Comparison of ENCODE assay signal across 24 cellular contexts in the genomic region with DNA sequence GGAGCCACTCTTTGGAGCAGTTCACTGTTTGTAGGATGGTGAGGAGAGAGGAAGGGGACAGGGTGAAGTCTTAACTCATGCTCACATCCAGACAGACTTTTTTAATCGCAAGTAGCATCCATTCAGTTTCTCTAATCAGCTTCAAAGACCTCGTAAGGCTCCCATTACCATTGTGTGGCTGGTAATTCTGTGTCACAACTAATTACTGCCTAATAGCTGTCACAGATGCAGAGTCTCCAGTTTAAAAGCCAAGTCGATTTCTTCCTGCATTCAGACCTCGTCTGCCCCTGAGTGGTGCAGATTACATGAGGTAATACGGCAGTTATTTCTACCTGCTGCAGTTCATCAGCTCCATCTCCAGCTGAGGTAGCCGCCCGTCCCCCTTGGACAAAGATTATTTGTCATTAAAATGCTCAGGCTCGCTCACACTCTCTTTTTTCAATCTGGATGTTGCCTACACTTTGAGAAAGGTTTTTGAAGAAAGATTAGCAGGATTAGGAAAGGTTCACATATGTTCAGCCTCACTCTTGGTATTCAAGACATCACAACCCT. TPM values are rescaled to one million over a fixed set of nuclear protein-coding genes. Genes with fewer than 3 reads are reported as not detected.
"Had no signal": no experiment of that assay in that cellular context is flagged by ENCODE, and none has a peak within 500 bp of the region (broad histone marks: within the 10 kb centered on the region; RNA-seq: fewer than 3 reads in every experiment).

No MANE protein-coding gene starts in this region.

- H3K27ac Mint-ChIP-seq: activated naive CD4-positive, alpha-beta T cell treated with anti-CD3 and anti-CD28 coated beads, Interleukin-2, amount 50 U/mL, for 72 hours; activated T-helper 1 cell treated with anti-CD3 and anti-CD28 coated beads, Interleukin-12 subunit alpha, Interleukin-12 subunit beta, Interleukin-2, Interleukin-4 antibody, amounts not matched to agents 30 ng/mL and 10 ng/mL and 1 ng/mL, durations not matched to agents 14 hours and 24 hours and 36 hours; dendritic cell treated with granulocyte-macrophage colony-stimulating factor and Interleukin-4, amounts not matched to agents 40 ng/mL and 50 ng/mL, for 4 days; immature natural killer cell; memory B cell; stimulated activated memory B cell treated with anti-CD40 and anti-IgM and Interleukin-4, amounts not matched to agents 10 μg/mL and 1 μg/mL and 100 μg/mL, for 72 hours; T-helper 1 cell treated with Interleukin-12 subunit alpha and Interleukin-12 subunit beta and Interleukin-4 antibody, amounts not matched to agents 30 μg/mL and 1 μg/mL, for 36 hours had no signal

- ATAC-seq: activated naive CD4-positive, alpha-beta T cell treated with anti-CD3 and anti-CD28 coated beads, Interleukin-2, amount 50 U/mL, for 72 hours; esophagus mucosa; gastroesophageal sphincter; left ventricle myocardium superior; sciatic nerve; stimulated activated memory B cell treated with anti-CD40 and anti-IgM and Interleukin-4, amounts not matched to agents 10 μg/mL and 1 μg/mL and 100 μg/mL, for 72 hours; upper lobe of right lung had no signal

- H3K36me3 Mint-ChIP-seq: activated naive CD4-positive, alpha-beta T cell treated with anti-CD3 and anti-CD28 coated beads, Interleukin-2, amount 50 U/mL, for 72 hours; immature natural killer cell; memory B cell; stimulated activated memory B cell treated with anti-CD40 and anti-IgM and Interleukin-4, amounts not matched to agents 10 μg/mL and 1 μg/mL and 100 μg/mL, for 72 hours had no signal

- H3K4me2 ChIP-seq: smooth muscle cell had no signal

- H3K4me1 ChIP-seq: adrenal gland, gastroesophageal sphincter, upper lobe of right lung had no signal

- H3K9me3 ChIP-seq: adrenal gland, ovary, upper lobe of right lung had no signal

- H3K27me3 ChIP-seq: ovary had no signal

- H3K4me3 Mint-ChIP-seq: activated T-helper 1 cell treated with anti-CD3 and anti-CD28 coated beads, Interleukin-12 subunit alpha, Interleukin-12 subunit beta, Interleukin-2, Interleukin-4 antibody, amounts not matched to agents 30 ng/mL and 10 ng/mL and 1 ng/mL, durations not matched to agents 14 hours and 24 hours and 36 hours; dendritic cell treated with granulocyte-macrophage colony-stimulating factor and Interleukin-4, amounts not matched to agents 40 ng/mL and 50 ng/mL, for 4 days; immature natural killer cell; memory B cell; neural crest cell; stimulated activated memory B cell treated with anti-CD40 and anti-IgM and Interleukin-4, amounts not matched to agents 10 μg/mL and 1 μg/mL and 100 μg/mL, for 72 hours; T-helper 1 cell treated with Interleukin-12 subunit alpha and Interleukin-12 subunit beta and Interleukin-4 antibody, amounts not matched to agents 30 μg/mL and 1 μg/mL, for 36 hours had no signal

- H3K4me3 ChIP-seq: adrenal gland, gastroesophageal sphincter, ovary, smooth muscle cell, upper lobe of right lung had no signal

- H3K27ac ChIP-seq: adrenal gland, gastroesophageal sphincter, ovary, upper lobe of right lung had no signal

- H3K9me3 Mint-ChIP-seq: activated naive CD4-positive, alpha-beta T cell treated with anti-CD3 and anti-CD28 coated beads, Interleukin-2, amount 50 U/mL, for 72 hours; activated T-helper 1 cell treated with anti-CD3 and anti-CD28 coated beads, Interleukin-12 subunit alpha, Interleukin-12 subunit beta, Interleukin-2, Interleukin-4 antibody, amounts not matched to agents 30 ng/mL and 10 ng/mL and 1 ng/mL, durations not matched to agents 14 hours and 24 hours and 36 hours; dendritic cell treated with granulocyte-macrophage colony-stimulating factor and Interleukin-4, amounts not matched to agents 40 ng/mL and 50 ng/mL, for 4 days; immature natural killer cell; memory B cell; T-helper 1 cell treated with Interleukin-12 subunit alpha and Interleukin-12 subunit beta and Interleukin-4 antibody, amounts not matched to agents 30 μg/mL and 1 μg/mL, for 36 hours had no signal

- H3K4me1 Mint-ChIP-seq: memory B cell; neural crest cell; stimulated activated memory B cell treated with anti-CD40 and anti-IgM and Interleukin-4, amounts not matched to agents 10 μg/mL and 1 μg/mL and 100 μg/mL, for 72 hours had no signal

- DNase-seq: activated CD4-positive, alpha-beta T cell treated with anti-CD3 and anti-CD28 coated beads, Interleukin-2, amount 50 U/mL, for 4 hours; activated gamma-delta T cell treated with Interleukin-2 at 50 U/mL for 16 hours; activated T-cell treated with anti-CD3 and anti-CD28 coated beads for 4 hours; adrenal gland; effector CD8-positive, alpha-beta T cell; immature natural killer cell; kidney glomerular epithelial cell; left ventricle myocardium superior; ovary; stimulated activated CD4-positive, alpha-beta T cell treated with anti-CD3 and anti-CD28 coated beads, Interleukin-4, amount 100 ng/mL, for 1 hour; upper lobe of right lung had no signal

- H3K36me3 ChIP-seq: adrenal gland, gastroesophageal sphincter, ovary, upper lobe of right lung had no signal

RNA-seq across cellular contexts. Expression of a gene that starts 34.4 kb away (rescaled TPM):
- total RNA-seq: activated naive CD4-positive, alpha-beta T cell treated with anti-CD3 and anti-CD28 coated beads, Interleukin-2, amount 50 U/mL, for 72 hours; activated T-helper 1 cell treated with anti-CD3 and anti-CD28 coated beads, Interleukin-12 subunit alpha, Interleukin-12 subunit beta, Interleukin-2, Interleukin-4 antibody, amounts not matched to agents 30 ng/mL and 10 ng/mL and 1 ng/mL, durations not matched to agents 14 hours and 24 hours and 36 hours; adrenal gland; bronchial epithelial cell; esophagus mucosa; gastroesophageal sphincter; left ventricle myocardium superior; ovary; pulmonary artery endothelial cell; sciatic nerve; smooth muscle cell; upper lobe of right lung had no signal
- polyA plus RNA-seq: immature natural killer cell, ovary, smooth muscle cell had no signal
